In genomic region chr13:52617070-52618060, GRCh38 we compare ENCODE assay signal across 9 cellular contexts. TPM values are rescaled to one million over a fixed set of nuclear protein-coding genes. Genes with fewer than 3 reads are reported as not detected.
DNase-seq lines count a peak whose midpoint lies in the region; ATAC-seq, FAIRE-seq and TF ChIP-seq lines count a peak whose summit lies in the region.
"Had no signal": no experiment of that assay in that cellular context is flagged by ENCODE, and none has a peak within 500 bp of the region (broad histone marks: within the 10 kb centered on the region; RNA-seq: fewer than 3 reads in every experiment).

No MANE protein-coding gene starts in this region.

- H3K36me3 ChIP-seq in GM12878 (ENCODE audit: control insufficient read depth in 2 of 2, insufficient read depth in 2 of 2, low read length in 1 of 2) (no peaks in the 10 kb centered on the region), sigmoid colon (peaks cover 0 to 6% (median 0%) of the 10 kb centered on the region in 4 donors)

- ATAC-seq in GM18519 (IDR thresholded peaks at IDR 0.05; ENCODE audit: low FRiP score, unreplicated experiment): peak; percentile 87
- ATAC-seq in HG03039 (IDR thresholded peaks at IDR 0.05; ENCODE audit: unreplicated experiment): peak; percentile 95
- ATAC-seq in GM12878: peak; percentile 96

- 0 out of 2 replicates have a peak, but pooled peaks have one; percentile 9 for TF ChIP-seq RAD21 in GM12878 (IDR thresholded peaks at IDR 0.05; ENCODE audit: insufficient read depth, low read depth, low read length)

- TSS peak; percentile 82 for BruUV-seq in GM12878 (replicated peaks; lab: Mats Ljungman, UMichigan)

- H3K4me1 ChIP-seq in GM12878 (ENCODE audit: control insufficient read depth, insufficient read depth, low read length) (peaks cover 6% of the 10 kb centered on the region; the same call in 1 of the 2 replicates), sigmoid colon (peaks cover 0 to 14% (median 7%) of the 10 kb centered on the region in 4 donors)

- H2AFZ ChIP-seq in GM12878 (ENCODE audit: control insufficient read depth, low read depth, low read length): peak overlapping the region; percentile 97

- intact Hi-C loops in GM12878 (cut with micrococcal nuclease; ENCODE audit: unreplicated experiment) (loop anchor here (1.0 to 2.0 kb wide), 2 partner anchors 35 to 191 kb away; partner anchors contain the start of gene SUGT1), sigmoid colon (cut with DNase I) (loop anchor here (5.0 kb wide), 2 partner anchors 35 to 165 kb away; partner anchors contain the start of genes SUGT1 and VPS36)

- CTCF ChIA-PET in GM12878 (lab: Yijun Ruan, JAX): interaction anchor here (0.7 to 2.5 kb wide), 8 partner anchors 35 to 1238 kb away, joined by 3 to 33 read pairs (median 5); partner anchors contain the start of gene SUGT1

- H3K79me2 ChIP-seq in GM12878 (ENCODE audit: control insufficient read depth, insufficient read depth, low read length): peaks cover 8% of the 10 kb centered on the region

- H4K20me1 ChIP-seq in GM12878 (ENCODE audit: control insufficient read depth, insufficient read depth): no peaks in the 10 kb centered on the region

- peak overlapping the region; percentile 98 for H3K4me3 ChIP-seq in GM12878
- H3K4me3 ChIP-seq in sigmoid colon: peak overlapping the region; percentile 53 to 72 (median 63)

- TF ChIP-seq POLR2A in GM12878 (IDR thresholded peaks at IDR 0.05; ENCODE audit: low read depth, low read length) (peak; percentile 86), sigmoid colon (IDR thresholded peaks at IDR 0.05) (peak in 1 of 2 donors; percentile 8)

- H3K9ac ChIP-seq in GM12878 (ENCODE audit: control insufficient read depth, insufficient read depth, low read length): peak overlapping the region; percentile 76

- DNase-seq in NCI-H2081 (lab: John Stamatoyannopoulos, UW) (peak; percentile 77 to 89), T1000 (lab: John Stamatoyannopoulos, UW) (peak; percentile 45), GM12878 (ENCODE audit: low read depth, low spot score) (peak; percentile 56), iPS DF 19.7 (ENCODE audit: low read depth, low spot score) (peak; percentile 70), sigmoid colon (peak; percentile 89)

- H3K9me3 ChIP-seq in GM12878 (replicated peaks; ENCODE audit: control insufficient read depth, insufficient read depth, low read length) (no peaks in the 10 kb centered on the region), sigmoid colon (no peaks in the 10 kb centered on the region)

- POLR2A ChIA-PET in GM12878 (lab: Charles Lee): interaction anchor here (0.6 to 3.1 kb wide), 6 partner anchors 35 to 191 kb away, joined by 3 to 19 read pairs (median 3); partner anchors contain the start of gene SUGT1

- H3K27me3 ChIP-seq in GM12878 (replicated peaks in 1 of 2; ENCODE audit: control insufficient read depth in 2 of 2, insufficient read depth in 2 of 2, low read length in 1 of 2) (no peaks in the 10 kb centered on the region), sigmoid colon (no peaks in the 10 kb centered on the region)

- TF ChIP-seq EP300 in GM12878 (IDR thresholded peaks at IDR 0.05; ENCODE audit: borderline replicate concordance in 1 of 2, control insufficient read depth in 1 of 2, low read depth in 2 of 2, low read length in 2 of 2) (no peak; a peak in 1 of 4 replicates), sigmoid colon (IDR thresholded peaks at IDR 0.05) (no peak)

- RAD21 ChIA-PET in GM12878 (lab: Charles Lee; ENCODE audit: unreplicated experiment): interaction anchor here (0.6 to 2.9 kb wide), 12 partner anchors 9 to 396 kb away, joined by 3 to 30 read pairs (median 5); partner anchors contain the start of gene SUGT1

- TF ChIP-seq CTCF in 22Rv1 (IDR thresholded peaks at IDR 0.05) (no peak), GM12878 (IDR thresholded peaks at IDR 0.05 in 2 of 3, conservative IDR thresholded peaks at IDR 0.05 in 1 of 3; ENCODE audit: control insufficient read depth in 2 of 3, extremely low read depth in 1 of 3, insufficient read depth in 1 of 3, low read depth in 3 of 3, low read length in 3 of 3) (no peak), sigmoid colon (IDR thresholded peaks at IDR 0.05) (no peak)

- SMC1A ChIA-PET in GM12878 (lab: Charles Lee; ENCODE audit: uncharacterized antibody, unreplicated experiment): interaction anchor here (0.7 to 3.5 kb wide), 17 partner anchors 21 to 534 kb away, joined by 3 to 28 read pairs (median 3); partner anchors contain the start of gene SUGT1

- H3K27ac ChIP-seq in 22Rv1: peak overlapping the region; percentile 74
- peak overlapping the region; percentile 58 for H3K27ac ChIP-seq in GM12878 (ENCODE audit: control insufficient read depth, insufficient read depth)
- H3K27ac ChIP-seq in sigmoid colon: peak overlapping the region; percentile 79 to 86 (median 84)

- in situ Hi-C loops in GM12878 (cut with MboI): loop anchor here (10.0 kb wide), 1 partner anchor 347 kb away; no protein-coding TSS in a partner anchor

- no peak for FAIRE-seq in GM12878 (lab: Jason Lieb, UNC)
- FAIRE-seq: A204.1 had no signal

- H3K4me2 ChIP-seq in GM12878 (ENCODE audit: control insufficient read depth, insufficient read depth): peak overlapping the region; percentile 78

- WGBS in GM12878 (ENCODE audit: insufficient coverage, insufficient replicate concordance, low lambda C conversion rate, missing lambda C conversion rate): under 1% methylated on average over 51 of the region's 51 CpGs
- 0% methylated on average over 51 of the region's 51 CpGs for WGBS in sigmoid colon, 2 donors

TF ChIP-seq in GM12878, 131 proteins besides CTCF, POLR2A, EP300 and RAD21 (continues in another document):
- TF ChIP-seq FOXK2 (IDR thresholded peaks at IDR 0.05): 0 out of 2 replicates have a peak, but pooled peaks have one; percentile 30
- peak; percentile 95 for TF ChIP-seq ZBTB11 (CRISPR knock-in tag; IDR thresholded peaks at IDR 0.05)
- peak; percentile 92 for TF ChIP-seq PML (IDR thresholded peaks at IDR 0.05; ENCODE audit: low read length)

RNA-seq across cellular contexts. Expression of gene HNRNPA1L2, which starts 24.9 kb away (rescaled TPM):
- 8.8 and 9.5 TPM in 2 replicates for total RNA-seq in GM12878 (2013; cell fraction: nucleolus; rRNA removed)
- 3.3 and 4.0 TPM in 2 replicates for total RNA-seq in GM12878 (2014; rRNA removed)
- 6.0 and 6.1 TPM in 2 replicates for total RNA-seq in GM12878 (2014; rRNA removed; fragmentation: Illumina TruSeq; extraction: Trizol)
- total RNA-seq in GM12878 (2021): 6.2 and 6.9 TPM in 2 replicates
- polyA plus RNA-seq in GM12878 (2011; ENCODE audit: low read depth): 12.0 TPM
- 10.5 and 13.3 TPM in 2 replicates for polyA plus RNA-seq in GM12878 (2011; rRNA removed)
- 4.5 and 4.6 TPM in 2 replicates for polyA plus RNA-seq in GM12878 (2011; cell fraction: cytosol; rRNA removed)
- 11.5 and 11.6 TPM in 2 replicates for polyA plus RNA-seq in GM12878 (2011; cell fraction: nucleus; rRNA removed)
- polyA plus RNA-seq in GM12878 (2012): 11.6 and 17.3 TPM in 2 replicates
- polyA plus RNA-seq in GM12878 (2014; fragmentation: Illumina TruSeq; extraction: Trizol): 12.0 and 18.5 TPM in 2 replicates
- polyA plus RNA-seq in GM12878 (2014; fragmentation: Nextera tagmentation; extraction: Ambion mirVana): 1 to 10 TPM; 5.8 to 8.0 TPM
- 7.5 and 9.0 TPM in 2 replicates for polyA plus RNA-seq in GM12878 (2014; rRNA removed)
- polyA plus RNA-seq in GM12878 (2016; fragmentation: Nextera tagmentation; extraction: Ambion mirVana): 10 to 100 TPM in 1 of 2 experiments, 1 to 10 TPM in 1; 8.3 to 10.2 TPM
- polyA minus RNA-seq in GM12878 (2011; rRNA and poly(A)+ RNA removed): 4.3 and 7.5 TPM in 2 replicates
- polyA minus RNA-seq in GM12878 (2011; cell fraction: cytosol; rRNA and poly(A)+ RNA removed): 1.1 and 1.2 TPM in 2 replicates
- polyA minus RNA-seq in GM12878 (2011; cell fraction: nucleus; rRNA and poly(A)+ RNA removed): 2.9 and 5.5 TPM in 2 replicates
- total RNA-seq in sigmoid colon: 1 to 10 TPM in 3 of 4 donors, under 1 TPM in 1; 0.95 to 4.3 (median 3.7) TPM
- polyA plus RNA-seq in sigmoid colon: 1 to 10 TPM; 2.8 to 6.2 (median 3.6) TPM

RNA-seq across cellular contexts. Expression of gene SUGT1, which starts 35.3 kb away (rescaled TPM):
- total RNA-seq in GM12878 (2013; cell fraction: nucleolus; rRNA removed): 54.3 and 55.7 TPM in 2 replicates
- total RNA-seq in GM12878 (2014; rRNA removed) (46.7 and 48.0 TPM in 2 replicates), GM12878 (2014; rRNA removed; fragmentation: Illumina TruSeq; extraction: Trizol) (73.7 and 77.5 TPM in 2 replicates), GM12878 (2021) (60.8 and 65.6 TPM in 2 replicates), sigmoid colon (10 to 100 TPM; 21.9 to 48.5 (median 39.4) TPM)
- 24.4 TPM for polyA plus RNA-seq in GM12878 (2011; ENCODE audit: low read depth)
- polyA plus RNA-seq in GM12878 (2011; rRNA removed) (72.6 and 117 TPM in 2 replicates), GM12878 (2014; fragmentation: Illumina TruSeq; extraction: Trizol) (77.0 and 85.5 TPM in 2 replicates), GM12878 (2014; fragmentation: Nextera tagmentation; extraction: Ambion mirVana) (10 to 100 TPM; 82.5 to 85.6 TPM), GM12878 (2014; rRNA removed) (55.3 and 60.6 TPM in 2 replicates), GM12878 (2016; fragmentation: Nextera tagmentation; extraction: Ambion mirVana) (100 to 1,000 TPM; 119 to 122 TPM), sigmoid colon (10 to 100 TPM; 34.8 to 49.0 (median 42.9) TPM)
- polyA plus RNA-seq in GM12878 (2011; cell fraction: cytosol; rRNA removed): 24.2 and 27.9 TPM in 2 replicates
- 19.8 and 29.8 TPM in 2 replicates for polyA plus RNA-seq in GM12878 (2011; cell fraction: nucleus; rRNA removed)
- polyA plus RNA-seq in GM12878 (2012): 43.0 and 50.6 TPM in 2 replicates
- 22.3 and 23.6 TPM in 2 replicates for polyA minus RNA-seq in GM12878 (2011; rRNA and poly(A)+ RNA removed)
- polyA minus RNA-seq in GM12878 (2011; cell fraction: cytosol; rRNA and poly(A)+ RNA removed): 12.2 and 12.8 TPM in 2 replicates
- 21.8 and 35.0 TPM in 2 replicates for polyA minus RNA-seq in GM12878 (2011; cell fraction: nucleus; rRNA and poly(A)+ RNA removed)

Comparison
In these comparisons a context has a peak if more than half of its experiments do, and no peak if none do; other contexts are left out.
1. Peak in every context shown above with its lines: DNase-seq, ATAC-seq, H3K4me3 ChIP-seq and H3K27ac ChIP-seq.